In the genomic region with DNA sequence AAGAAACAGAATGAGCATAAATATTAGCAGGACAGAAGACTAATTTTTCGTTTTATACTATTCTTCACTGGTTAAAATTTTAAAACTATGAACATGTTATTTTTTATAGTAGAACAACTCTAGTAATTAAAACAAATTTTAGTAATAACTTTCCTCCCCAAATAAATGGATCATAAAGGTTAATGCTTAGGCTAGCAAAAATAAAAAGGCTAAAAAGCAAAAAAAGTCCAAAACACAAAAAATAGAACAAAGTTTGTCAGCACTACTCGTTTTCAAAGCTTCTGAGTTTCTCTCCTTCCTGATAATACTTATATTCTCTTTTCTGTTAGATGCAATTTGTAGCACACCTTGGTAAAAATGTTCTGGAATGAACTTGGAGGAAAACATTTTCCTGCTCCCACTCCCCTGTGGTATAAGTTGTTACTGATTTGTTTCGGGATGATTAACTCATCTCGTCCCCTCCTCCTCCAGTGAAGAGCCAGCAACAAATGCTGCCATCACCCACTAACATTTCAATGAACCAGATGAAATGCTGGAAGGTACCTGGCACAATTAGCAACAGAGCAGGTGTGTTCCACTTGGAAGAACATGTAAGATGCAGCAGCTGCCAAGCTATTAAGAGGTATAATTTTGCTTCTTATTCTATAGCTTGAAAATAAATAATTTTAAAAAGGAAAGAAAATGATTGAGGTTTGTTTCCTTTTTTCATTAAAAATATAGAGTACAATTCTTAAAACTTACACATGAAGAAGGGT, we compare ENCODE assay signal across 1 cellular context.
TF ChIP-seq lines count a peak whose summit lies in the region.

No MANE protein-coding gene starts in this region.

TF ChIP-seq in K562, 482 proteins besides CTCF, POLR2A, EP300 and RAD21 (continued from another document):
- TF ChIP-seq, protein P1, sequence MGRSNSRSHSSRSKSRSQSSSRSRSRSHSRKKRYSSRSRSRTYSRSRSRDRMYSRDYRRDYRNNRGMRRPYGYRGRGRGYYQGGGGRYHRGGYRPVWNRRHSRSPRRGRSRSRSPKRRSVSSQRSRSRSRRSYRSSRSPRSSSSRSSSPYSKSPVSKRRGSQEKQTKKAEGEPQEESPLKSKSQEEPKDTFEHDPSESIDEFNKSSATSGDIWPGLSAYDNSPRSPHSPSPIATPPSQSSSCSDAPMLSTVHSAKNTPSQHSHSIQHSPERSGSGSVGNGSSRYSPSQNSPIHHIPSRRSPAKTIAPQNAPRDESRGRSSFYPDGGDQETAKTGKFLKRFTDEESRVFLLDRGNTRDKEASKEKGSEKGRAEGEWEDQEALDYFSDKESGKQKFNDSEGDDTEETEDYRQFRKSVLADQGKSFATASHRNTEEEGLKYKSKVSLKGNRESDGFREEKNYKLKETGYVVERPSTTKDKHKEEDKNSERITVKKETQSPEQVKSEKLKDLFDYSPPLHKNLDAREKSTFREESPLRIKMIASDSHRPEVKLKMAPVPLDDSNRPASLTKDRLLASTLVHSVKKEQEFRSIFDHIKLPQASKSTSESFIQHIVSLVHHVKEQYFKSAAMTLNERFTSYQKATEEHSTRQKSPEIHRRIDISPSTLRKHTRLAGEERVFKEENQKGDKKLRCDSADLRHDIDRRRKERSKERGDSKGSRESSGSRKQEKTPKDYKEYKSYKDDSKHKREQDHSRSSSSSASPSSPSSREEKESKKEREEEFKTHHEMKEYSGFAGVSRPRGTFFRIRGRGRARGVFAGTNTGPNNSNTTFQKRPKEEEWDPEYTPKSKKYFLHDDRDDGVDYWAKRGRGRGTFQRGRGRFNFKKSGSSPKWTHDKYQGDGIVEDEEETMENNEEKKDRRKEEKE (IDR thresholded peaks at IDR 0.05; ENCODE audit: borderline replicate concordance in 1 of 2, control insufficient read depth in 1 of 2, low read depth in 2 of 2, low read length in 1 of 2), result no peak
- peak; percentile 48; the same call in 1 of the 2 replicates for TF ChIP-seq MAFF (IDR thresholded peaks at IDR 0.05; ENCODE audit: low read length)
- TF ChIP-seq BCL6 (CRISPR knock-in tag; IDR thresholded peaks at IDR 0.05), result no peak
- TF ChIP-seq NFXL1 (CRISPR knock-in tag; IDR thresholded peaks at IDR 0.05), result no peak
- TF ChIP-seq HNRNPUL1 (IDR thresholded peaks at IDR 0.05; ENCODE audit: low read length), result no peak
- no peak for TF ChIP-seq HSF4 (CRISPR knock-in tag; IDR thresholded peaks at IDR 0.05; ENCODE audit: borderline replicate concordance)
- TF ChIP-seq KLF16 (IDR thresholded peaks at IDR 0.05), result no peak
- TF ChIP-seq, protein P2, sequence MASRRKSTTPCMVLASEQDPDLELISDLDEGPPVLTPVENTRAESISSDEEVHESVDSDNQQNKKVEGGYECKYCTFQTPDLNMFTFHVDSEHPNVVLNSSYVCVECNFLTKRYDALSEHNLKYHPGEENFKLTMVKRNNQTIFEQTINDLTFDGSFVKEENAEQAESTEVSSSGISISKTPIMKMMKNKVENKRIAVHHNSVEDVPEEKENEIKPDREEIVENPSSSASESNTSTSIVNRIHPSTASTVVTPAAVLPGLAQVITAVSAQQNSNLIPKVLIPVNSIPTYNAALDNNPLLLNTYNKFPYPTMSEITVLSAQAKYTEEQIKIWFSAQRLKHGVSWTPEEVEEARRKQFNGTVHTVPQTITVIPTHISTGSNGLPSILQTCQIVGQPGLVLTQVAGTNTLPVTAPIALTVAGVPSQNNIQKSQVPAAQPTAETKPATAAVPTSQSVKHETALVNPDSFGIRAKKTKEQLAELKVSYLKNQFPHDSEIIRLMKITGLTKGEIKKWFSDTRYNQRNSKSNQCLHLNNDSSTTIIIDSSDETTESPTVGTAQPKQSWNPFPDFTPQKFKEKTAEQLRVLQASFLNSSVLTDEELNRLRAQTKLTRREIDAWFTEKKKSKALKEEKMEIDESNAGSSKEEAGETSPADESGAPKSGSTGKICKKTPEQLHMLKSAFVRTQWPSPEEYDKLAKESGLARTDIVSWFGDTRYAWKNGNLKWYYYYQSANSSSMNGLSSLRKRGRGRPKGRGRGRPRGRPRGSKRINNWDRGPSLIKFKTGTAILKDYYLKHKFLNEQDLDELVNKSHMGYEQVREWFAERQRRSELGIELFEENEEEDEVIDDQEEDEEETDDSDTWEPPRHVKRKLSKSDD (conservative IDR thresholded peaks at IDR 0.05; ENCODE audit: low read length), result no peak
- TF ChIP-seq, protein P3, sequence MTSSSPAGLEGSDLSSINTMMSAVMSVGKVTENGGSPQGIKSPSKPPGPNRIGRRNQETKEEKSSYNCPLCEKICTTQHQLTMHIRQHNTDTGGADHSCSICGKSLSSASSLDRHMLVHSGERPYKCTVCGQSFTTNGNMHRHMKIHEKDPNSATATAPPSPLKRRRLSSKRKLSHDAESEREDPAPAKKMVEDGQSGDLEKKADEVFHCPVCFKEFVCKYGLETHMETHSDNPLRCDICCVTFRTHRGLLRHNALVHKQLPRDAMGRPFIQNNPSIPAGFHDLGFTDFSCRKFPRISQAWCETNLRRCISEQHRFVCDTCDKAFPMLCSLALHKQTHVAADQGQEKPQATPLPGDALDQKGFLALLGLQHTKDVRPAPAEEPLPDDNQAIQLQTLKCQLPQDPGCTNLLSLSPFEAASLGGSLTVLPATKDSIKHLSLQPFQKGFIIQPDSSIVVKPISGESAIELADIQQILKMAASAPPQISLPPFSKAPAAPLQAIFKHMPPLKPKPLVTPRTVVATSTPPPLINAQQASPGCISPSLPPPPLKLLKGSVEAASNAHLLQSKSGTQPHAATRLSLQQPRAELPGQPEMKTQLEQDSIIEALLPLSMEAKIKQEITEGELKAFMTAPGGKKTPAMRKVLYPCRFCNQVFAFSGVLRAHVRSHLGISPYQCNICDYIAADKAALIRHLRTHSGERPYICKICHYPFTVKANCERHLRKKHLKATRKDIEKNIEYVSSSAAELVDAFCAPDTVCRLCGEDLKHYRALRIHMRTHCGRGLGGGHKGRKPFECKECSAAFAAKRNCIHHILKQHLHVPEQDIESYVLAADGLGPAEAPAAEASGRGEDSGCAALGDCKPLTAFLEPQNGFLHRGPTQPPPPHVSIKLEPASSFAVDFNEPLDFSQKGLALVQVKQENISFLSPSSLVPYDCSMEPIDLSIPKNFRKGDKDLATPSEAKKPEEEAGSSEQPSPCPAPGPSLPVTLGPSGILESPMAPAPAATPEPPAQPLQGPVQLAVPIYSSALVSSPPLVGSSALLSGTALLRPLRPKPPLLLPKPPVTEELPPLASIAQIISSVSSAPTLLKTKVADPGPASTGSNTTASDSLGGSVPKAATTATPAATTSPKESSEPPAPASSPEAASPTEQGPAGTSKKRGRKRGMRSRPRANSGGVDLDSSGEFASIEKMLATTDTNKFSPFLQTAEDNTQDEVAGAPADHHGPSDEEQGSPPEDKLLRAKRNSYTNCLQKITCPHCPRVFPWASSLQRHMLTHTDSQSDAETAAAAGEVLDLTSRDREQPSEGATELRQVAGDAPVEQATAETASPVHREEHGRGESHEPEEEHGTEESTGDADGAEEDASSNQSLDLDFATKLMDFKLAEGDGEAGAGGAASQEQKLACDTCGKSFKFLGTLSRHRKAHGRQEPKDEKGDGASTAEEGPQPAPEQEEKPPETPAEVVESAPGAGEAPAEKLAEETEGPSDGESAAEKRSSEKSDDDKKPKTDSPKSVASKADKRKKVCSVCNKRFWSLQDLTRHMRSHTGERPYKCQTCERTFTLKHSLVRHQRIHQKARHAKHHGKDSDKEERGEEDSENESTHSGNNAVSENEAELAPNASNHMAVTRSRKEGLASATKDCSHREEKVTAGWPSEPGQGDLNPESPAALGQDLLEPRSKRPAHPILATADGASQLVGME (CRISPR knock-in tag; IDR thresholded peaks at IDR 0.05), result no peak
- no peak for TF ChIP-seq KDM1A (IDR thresholded peaks at IDR 0.05)
- peak; percentile 71 for TF ChIP-seq C11orf30 (IDR thresholded peaks at IDR 0.05; ENCODE audit: low read depth)
- TF ChIP-seq, protein P4, sequence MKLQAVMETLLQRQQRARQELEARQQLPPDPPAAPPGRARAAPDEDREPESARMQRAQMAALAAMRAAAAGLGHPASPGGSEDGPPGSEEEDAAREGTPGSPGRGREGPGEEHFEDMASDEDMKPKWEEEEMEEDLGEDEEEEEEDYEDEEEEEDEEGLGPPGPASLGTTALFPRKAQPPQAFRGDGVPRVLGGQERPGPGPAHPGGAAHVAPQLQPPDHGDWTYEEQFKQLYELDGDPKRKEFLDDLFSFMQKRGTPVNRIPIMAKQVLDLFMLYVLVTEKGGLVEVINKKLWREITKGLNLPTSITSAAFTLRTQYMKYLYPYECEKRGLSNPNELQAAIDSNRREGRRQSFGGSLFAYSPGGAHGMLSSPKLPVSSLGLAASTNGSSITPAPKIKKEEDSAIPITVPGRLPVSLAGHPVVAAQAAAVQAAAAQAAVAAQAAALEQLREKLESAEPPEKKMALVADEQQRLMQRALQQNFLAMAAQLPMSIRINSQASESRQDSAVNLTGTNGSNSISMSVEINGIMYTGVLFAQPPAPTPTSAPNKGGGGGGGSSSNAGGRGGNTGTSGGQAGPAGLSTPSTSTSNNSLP (IDR thresholded peaks at IDR 0.05; ENCODE audit: borderline replicate concordance, low read depth, low read length), result no peak
- no peak for TF ChIP-seq BRF1 (IDR thresholded peaks at IDR 0.05; ENCODE audit: borderline replicate concordance, extremely low read depth, insufficient read length)
- TF ChIP-seq EWSR1 (IDR thresholded peaks at IDR 0.05; ENCODE audit: borderline replicate concordance, low read depth, partially characterized antibody), result no peak
- no peak for TF ChIP-seq PHF20 (IDR thresholded peaks at IDR 0.05; ENCODE audit: partially characterized antibody)
- no peak for TF ChIP-seq WHSC1 (IDR thresholded peaks at IDR 0.05; ENCODE audit: low read length)
